8 cellular contexts compared by ENCODE assay signal in the genomic region with DNA sequence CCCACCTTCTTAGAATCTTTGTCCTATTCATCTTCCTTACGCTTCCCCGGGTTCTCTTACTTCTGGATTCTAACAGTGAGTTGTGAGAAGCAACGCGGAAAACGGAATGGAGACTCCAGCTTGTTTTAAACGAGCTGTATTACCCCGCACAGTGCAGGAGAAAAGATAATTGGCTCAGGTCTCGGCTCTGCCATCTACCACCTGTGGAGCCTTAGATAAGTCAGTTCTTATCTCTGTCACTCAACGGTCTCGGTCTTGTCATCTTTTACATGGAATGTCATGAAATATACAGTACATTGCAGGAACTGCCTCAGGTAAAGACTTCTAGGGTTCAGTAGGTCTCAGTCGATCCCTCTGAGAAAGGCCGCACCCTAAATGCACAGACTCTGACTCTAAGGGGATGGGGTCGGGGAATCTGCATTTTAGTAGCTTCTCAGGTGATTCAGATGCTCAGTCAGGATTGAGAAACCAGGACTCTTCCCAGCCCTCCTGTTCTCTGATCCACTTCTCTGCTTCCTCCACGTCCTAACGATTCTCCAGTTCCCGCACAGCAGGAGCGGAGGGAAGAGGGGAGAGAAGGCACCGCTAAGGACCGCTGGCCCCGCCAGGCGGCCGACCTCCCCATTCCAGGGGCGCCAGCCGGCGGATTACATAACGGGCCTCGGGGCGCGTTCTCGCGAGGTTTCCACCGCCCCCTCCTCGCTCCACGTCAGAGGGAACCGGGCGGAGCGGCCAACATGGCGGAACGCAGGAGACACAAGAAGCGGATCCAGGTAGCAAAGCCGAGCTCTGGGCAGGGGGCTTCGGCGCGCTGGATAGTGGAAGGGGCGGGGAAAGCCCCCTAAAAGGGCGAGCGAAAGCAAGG. TPM values are rescaled to one million over a fixed set of nuclear protein-coding genes. Genes with fewer than 3 reads are reported as not detected.
DNase-seq lines count a peak whose midpoint lies in the region; ATAC-seq and TF ChIP-seq lines count a peak whose summit lies in the region.

A gene with protein sequence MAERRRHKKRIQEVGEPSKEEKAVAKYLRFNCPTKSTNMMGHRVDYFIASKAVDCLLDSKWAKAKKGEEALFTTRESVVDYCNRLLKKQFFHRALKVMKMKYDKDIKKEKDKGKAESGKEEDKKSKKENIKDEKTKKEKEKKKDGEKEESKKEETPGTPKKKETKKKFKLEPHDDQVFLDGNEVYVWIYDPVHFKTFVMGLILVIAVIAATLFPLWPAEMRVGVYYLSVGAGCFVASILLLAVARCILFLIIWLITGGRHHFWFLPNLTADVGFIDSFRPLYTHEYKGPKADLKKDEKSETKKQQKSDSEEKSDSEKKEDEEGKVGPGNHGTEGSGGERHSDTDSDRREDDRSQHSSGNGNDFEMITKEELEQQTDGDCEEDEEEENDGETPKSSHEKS (plus strand): TSS at position 722 of the 865 bp plus-strand sequence. CDS start 16 bp downstream, at position 738.

- BruUV-seq in mammary epithelial cell (replicated peaks; lab: Mats Ljungman, UMichigan), result no TSS peak

- peaks cover 50% of the 10 kb centered on the region for H3K79me2 ChIP-seq in mammary epithelial cell (ENCODE audit: insufficient read depth, low read length)

- ATAC-seq in GM18873 (IDR thresholded peaks at IDR 0.05; ENCODE audit: low FRiP score, unreplicated experiment), result peak; percentile 88
- ATAC-seq in HG03139 (IDR thresholded peaks at IDR 0.05; ENCODE audit: unreplicated experiment), result peak; percentile 87

- peaks cover 6% of the 10 kb centered on the region for H3K4me1 ChIP-seq in mammary epithelial cell (ENCODE audit: insufficient read depth, low read length)

- H2AFZ ChIP-seq in mammary epithelial cell (ENCODE audit: low read depth, low read length), result peak within 1 kb of the TSS; percentile 96

- peak within 1 kb of the TSS; percentile 96 for H3K9ac ChIP-seq in mammary epithelial cell (ENCODE audit: insufficient read depth, low read length)

- H3K4me2 ChIP-seq in mammary epithelial cell (ENCODE audit: insufficient read depth, low read depth, low read length), result peak within 1 kb of the TSS; percentile 83

- POLR2A ChIA-PET in AG04450 (lab: Yijun Ruan, JAX), result interaction anchor here (0.9 to 1.5 kb wide), 4 partner anchors 10 to 202 kb away, joined by 3 to 5 read pairs (median 4); a partner anchor contains a TSS

- H3K36me3 ChIP-seq in WERI-Rb-1, result peaks cover 6% of the 10 kb centered on the region
- H3K36me3 ChIP-seq in mammary epithelial cell (ENCODE audit: insufficient read depth, low read length), result no peaks in the 10 kb centered on the region

- H3K9me3 ChIP-seq in AG04450 (ENCODE audit: control insufficient read depth, insufficient read depth, low read length) (no peaks in the 10 kb centered on the region; the same call in 1 of the 2 replicates), WERI-Rb-1 (ENCODE audit: severe bottlenecking) (no peaks in the 10 kb centered on the region), mammary epithelial cell (replicated peaks; ENCODE audit: insufficient read depth, low read length) (no peaks in the 10 kb centered on the region)

- H3K4me3 ChIP-seq in AG04450 (ENCODE audit: low read depth, low read length) (peak within 1 kb of the TSS; percentile 92), WERI-Rb-1 (ENCODE audit: low read depth, low read length) (peak within 1 kb of the TSS; percentile 78), mammary epithelial cell (replicated peaks in 1 of 3; ENCODE audit: insufficient read depth in 1 of 3, low read depth in 2 of 3, low read length in 3 of 3) (peak within 1 kb of the TSS; percentile 71 to 97 (median 87))

- CTCF ChIA-PET in AG04450 (lab: Charles Lee) (interaction anchor here (0.5 to 0.8 kb wide), 3 partner anchors 10 to 203 kb away, joined by 3 to 12 read pairs (median 4); no protein-coding TSS in a partner anchor), mammary epithelial cell (lab: Charles Lee; ENCODE audit: low non-redundant PET) (interaction anchor here (0.6 kb wide), 1 partner anchor 88 kb away, joined by 3 read pairs; no protein-coding TSS in a partner anchor)

- peak; percentile 59 for TF ChIP-seq CTCF in AG04450 (IDR thresholded peaks at IDR 0.05; ENCODE audit: low read depth, low read length)
- peak; percentile 64 for TF ChIP-seq CTCF in WERI-Rb-1 (IDR thresholded peaks at IDR 0.05; ENCODE audit: low read depth, low read length)
- peak; percentile 11 to 49 for TF ChIP-seq CTCF in mammary epithelial cell (conservative IDR thresholded peaks at IDR 0.05 in 1 of 2, IDR thresholded peaks at IDR 0.05 in 1 of 2; ENCODE audit: extremely low read depth in 1 of 2, insufficient read depth in 1 of 2, low read depth in 1 of 2, low read length in 2 of 2)

- H4K20me1 ChIP-seq in mammary epithelial cell (ENCODE audit: insufficient read depth, low read length), result no peaks in the 10 kb centered on the region

- 3% methylated on average over 21 of the region's 47 CpGs for WGBS in mammary epithelial cell (ENCODE audit: low coverage, missing lambda C conversion rate)

- DNase-seq in AG04450 (ENCODE audit: low read depth, low spot score), result peak; percentile 79
- peak; percentile 84 for DNase-seq in NCI-H2196 treated with DMSO at 0.1 percent for 48 hours (lab: John Stamatoyannopoulos, UW; ENCODE audit: unreplicated experiment)
- peak; percentile 95 for DNase-seq in WERI-Rb-1
- DNase-seq in mammary epithelial cell, result peak; percentile 83
- DNase-seq in iPS-NIHi7 (ENCODE audit: extremely low spot score), result peak; percentile 95
- peak; percentile 82 for DNase-seq in smooth muscle cell of the brain vasculature (ENCODE audit: low read depth, low spot score)

- intact Hi-C loops in mammary epithelial cell (cut with micrococcal nuclease), result loop anchor here (1.0 to 5.0 kb wide), 2 partner anchors 103 to 204 kb away; no protein-coding TSS in a partner anchor

- H3K27ac ChIP-seq in AG04450 (ENCODE audit: low read depth, low read length) (peak within 1 kb of the TSS; percentile 88), WERI-Rb-1 (peak within 1 kb of the TSS; percentile 87), mammary epithelial cell (ENCODE audit: insufficient read depth, low read depth, low read length) (peak within 1 kb of the TSS; percentile 93)

- H3K27me3 ChIP-seq in AG04450 (ENCODE audit: control insufficient read depth, insufficient read depth, low read length) (peaks cover 2% of the 10 kb centered on the region), WERI-Rb-1 (ENCODE audit: insufficient read depth, low read depth, severe bottlenecking) (no peaks in the 10 kb centered on the region), mammary epithelial cell (ENCODE audit: insufficient read depth, low read length) (no peaks in the 10 kb centered on the region)

- dilution Hi-C loops in mammary epithelial cell (cut with HindIII; ENCODE audit: low sequenced_read_pairs), result no loop called here

- in situ Hi-C loops in mammary epithelial cell (cut with MboI; ENCODE audit: low sequenced_read_pairs in 2 of 2), result no loop called here

RNA-seq across cellular contexts. Expression of the gene that starts here (rescaled TPM):
- 78.8 and 109 TPM in 2 replicates for polyA plus RNA-seq in AG04450 (2011; rRNA removed)
- polyA minus RNA-seq in AG04450 (2011; rRNA and poly(A)+ RNA removed), result 80.7 and 108 TPM in 2 replicates
- total RNA-seq in mammary epithelial cell, result 10 to 100 TPM; 25.2 to 68.7 TPM
- 41.5 TPM for polyA plus RNA-seq in mammary epithelial cell
- 109 TPM for polyA minus RNA-seq in mammary epithelial cell

Comparison
In these comparisons a context has a peak if more than half of its experiments do, and no peak if none do; other contexts are left out.
1. Peak in every context shown above with its lines: DNase-seq, ATAC-seq, H3K4me3 ChIP-seq and H3K27ac ChIP-seq.